ENCODE assay signal across 26 cellular contexts in the genomic region with DNA sequence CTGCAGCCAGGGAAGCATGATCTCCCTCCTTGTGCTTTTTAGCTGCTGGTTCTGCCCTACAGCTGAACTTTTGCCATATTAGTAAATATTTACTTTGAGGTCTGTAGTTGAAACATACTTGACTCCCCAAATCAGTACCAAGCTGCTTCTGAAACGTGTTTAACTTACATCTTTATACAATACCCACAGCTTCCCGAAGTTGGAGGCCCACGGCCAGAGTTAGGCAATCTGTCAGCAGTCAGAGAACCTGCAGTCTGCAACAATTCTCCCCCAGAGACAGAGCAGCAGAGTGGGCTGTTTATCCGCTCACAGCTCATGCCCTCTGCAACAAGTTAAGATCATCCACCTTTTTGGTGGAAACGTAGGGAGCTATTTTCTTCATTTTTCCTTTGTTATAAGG. TPM values are rescaled to one million over a fixed set of nuclear protein-coding genes. Genes with fewer than 3 reads are reported as not detected.
DNase-seq lines count a peak whose midpoint lies in the region; ATAC-seq, FAIRE-seq and TF ChIP-seq lines count a peak whose summit lies in the region.
"Had no signal": no experiment of that assay in that cellular context is flagged by ENCODE, and none has a peak within 500 bp of the region (broad histone marks: within the 10 kb centered on the region; RNA-seq: fewer than 3 reads in every experiment).

No MANE protein-coding gene starts in this region.

- no peak overlapping the region for H3K23ac ChIP-seq in neuronal stem cell (ENCODE audit: low read depth, low read length, poor library complexity)

- H2AK5ac ChIP-seq in neuronal stem cell (ENCODE audit: low read depth, low read length) = no peak overlapping the region

- FAIRE-seq in HepG2 (lab: Jason Lieb, UNC) = no peak
- FAIRE-seq: GM12878 had no signal

- H3K9me3 ChIP-seq in HepG2 (ENCODE audit: low read length) = no peaks in the 10 kb centered on the region
- H3K9me3 ChIP-seq in right lobe of liver = no peaks in the 10 kb centered on the region
- H3K9me3 ChIP-seq in neuronal stem cell (replicated peaks in 1 of 2; ENCODE audit: control insufficient read depth in 2 of 2, insufficient read depth in 1 of 2, low read depth in 1 of 2, low read length in 2 of 2) = no peaks in the 10 kb centered on the region

- H3K79me2 ChIP-seq in HepG2 (ENCODE audit: insufficient read depth, low read length) = no peaks in the 10 kb centered on the region

- no peak for TF ChIP-seq CTCF in HepG2 (CRISPR knock-in tag; IDR thresholded peaks at IDR 0.05)
- no peak for TF ChIP-seq CTCF in right lobe of liver (IDR thresholded peaks at IDR 0.05)

- WGBS in HepG2 (ENCODE audit: low lambda C conversion rate) = 0% methylated on average over 5 of the region's 5 CpGs
- WGBS in right lobe of liver (ENCODE audit: insufficient coverage, low coverage, low lambda C conversion rate, missing lambda C conversion rate) = 35% methylated on average over 5 of the region's 5 CpGs
- no CpG with 5 or more reads among the region's 5 CpGs for WGBS in neuronal stem cell (ENCODE audit: extremely low coverage in 2 of 2, insufficient read length in 2 of 2, insufficient replicate concordance in 1 of 2), 2 donors

- no peak overlapping the region for H2BK15ac ChIP-seq in neuronal stem cell (ENCODE audit: low read length)

- H3K9ac ChIP-seq in HepG2 (ENCODE audit: insufficient read depth, low read depth, low read length) = no peak overlapping the region
- H3K9ac ChIP-seq in neuronal stem cell (ENCODE audit: low read depth, low read length, poor library complexity) = no peak overlapping the region
- H3K9ac ChIP-seq: KMS-11 had no signal

- no peak overlapping the region for H3K27ac ChIP-seq in HepG2 (ENCODE audit: extremely low read length, insufficient read depth, low read length)
- H3K27ac ChIP-seq in right lobe of liver = no peak overlapping the region
- H3K27ac ChIP-seq in neuronal stem cell (replicated peaks; ENCODE audit: low read length) = no peak overlapping the region
- H3K27ac ChIP-seq: KMS-11 had no signal

- no peak overlapping the region for H2BK5ac ChIP-seq in neuronal stem cell (ENCODE audit: low read length)

- H3K4me1 ChIP-seq in HepG2 (ENCODE audit: insufficient read depth, low read length) (no peaks in the 10 kb centered on the region), right lobe of liver (peaks cover 0 to 3% (median 0%) of the 10 kb centered on the region in 4 donors), neuronal stem cell (ENCODE audit: control insufficient read depth in 2 of 2, insufficient read depth in 1 of 2, low read depth in 1 of 2, low read length in 2 of 2) (peaks cover 7 to 10% of the 10 kb centered on the region in 2 donors)

- intact Hi-C loops in HepG2 (cut with micrococcal nuclease; ENCODE audit: unreplicated experiment) = loop anchor here (10.0 kb wide), 1 partner anchor 292 kb away; no protein-coding TSS in a partner anchor
- intact Hi-C loops in right lobe of liver (cut with DNase I) = no loop called here

- no peak overlapping the region for H4K8ac ChIP-seq in neuronal stem cell (ENCODE audit: low read depth, low read length)

- H3K27me3 ChIP-seq in HepG2 (ENCODE audit: control insufficient read depth in 1 of 2, insufficient read depth in 2 of 2, low read length in 2 of 2) = peaks cover 5 to 28% of the 10 kb centered on the region in 2 experiments
- no peaks in the 10 kb centered on the region for H3K27me3 ChIP-seq in right lobe of liver
- H3K27me3 ChIP-seq in neuronal stem cell (ENCODE audit: control insufficient read depth in 3 of 3, insufficient read depth in 3 of 3, low read depth in 1 of 3, low read length in 3 of 3) = peaks cover 0 to 40% (median 29%) of the 10 kb centered on the region in 3 experiments

- H3K36me3 ChIP-seq in HepG2 (replicated peaks in 1 of 2; ENCODE audit: control insufficient read depth in 1 of 2, insufficient read depth in 2 of 2, low read length in 2 of 2) (no peaks in the 10 kb centered on the region), right lobe of liver (no peaks in the 10 kb centered on the region), neuronal stem cell (replicated peaks in 1 of 2; ENCODE audit: control insufficient read depth in 2 of 2, insufficient read depth in 2 of 2, low read length in 2 of 2) (peaks cover 0 to 2% of the 10 kb centered on the region in 2 donors)

- H3K4ac ChIP-seq in neuronal stem cell (ENCODE audit: low read length) = no peak overlapping the region

- TF ChIP-seq EP300 in HepG2 (IDR thresholded peaks at IDR 0.05; ENCODE audit: low read depth in 2 of 2, low read length in 2 of 2) = no peak
- TF ChIP-seq EP300 in HepG2 (CRISPR knock-in tag; IDR thresholded peaks at IDR 0.05; ENCODE audit: borderline replicate concordance) = no peak

- no peak overlapping the region for H3K18ac ChIP-seq in neuronal stem cell (ENCODE audit: low read length)

- H4K20me1 ChIP-seq in HepG2 (ENCODE audit: insufficient read depth, low read length) = no peaks in the 10 kb centered on the region

- H3K79me1 ChIP-seq in neuronal stem cell (ENCODE audit: low read depth, low read length) = no peaks in the 10 kb centered on the region

- TF ChIP-seq POLR2A in HepG2 (IDR thresholded peaks at IDR 0.05; ENCODE audit: insufficient read depth in 1 of 2, low read depth in 2 of 2, low read length in 2 of 2) (no peak), right lobe of liver (IDR thresholded peaks at IDR 0.05) (no peak)

- BruUV-seq in HepG2 (replicated peaks; lab: Mats Ljungman, UMichigan) = no TSS peak

- H2BK120ac ChIP-seq in neuronal stem cell (ENCODE audit: low read depth, low read length) = no peak overlapping the region

- H3K4me2 ChIP-seq in HepG2 (ENCODE audit: low read depth, low read length) (no peak overlapping the region), neuronal stem cell (ENCODE audit: insufficient read depth, low read length, poor library complexity, severe bottlenecking) (no peak overlapping the region)
- H3K4me2 ChIP-seq: KMS-11 had no signal

- ATAC-seq in HepG2 (peak; percentile 19; the same call in 1 of the 3 replicates), right lobe of liver (no peak), HG03571 (IDR thresholded peaks at IDR 0.05; ENCODE audit: unreplicated experiment) (no peak)
- ATAC-seq: GM12878, PC-3, T-cell had no signal

- in situ Hi-C loops in HepG2 (cut with HindIII; ENCODE audit: extremely low pct_ligation_motif_present, low pct_unique_long_range_greater_than_20kb) = loop anchor here (10.0 to 25.0 kb wide), 2 partner anchors 268 to 780 kb away; no protein-coding TSS in a partner anchor

- CTCF ChIA-PET in HepG2 (lab: Yijun Ruan, JAX; ENCODE audit: low intra/inter-chr PET ratio, low total read pairs) = no interaction called here

- no peak overlapping the region for H3K14ac ChIP-seq in neuronal stem cell (ENCODE audit: low read length)

- no peak overlapping the region for H2BK12ac ChIP-seq in neuronal stem cell (ENCODE audit: low read length)

- no peak for TF ChIP-seq RAD21 in HepG2 (CRISPR knock-in tag; IDR thresholded peaks at IDR 0.05)

- H3K4me3 ChIP-seq in HepG2 (replicated peaks in 1 of 3; ENCODE audit: insufficient read depth in 1 of 3, low read depth in 2 of 3, low read length in 3 of 3) = no peak overlapping the region
- H3K4me3 ChIP-seq in right lobe of liver = no peak overlapping the region
- no peak overlapping the region for H3K4me3 ChIP-seq in neuronal stem cell (ENCODE audit: low read length in 2 of 2)
- H3K4me3 ChIP-seq: GM12878 had no signal

- no peak overlapping the region for H2AFZ ChIP-seq in HepG2 (ENCODE audit: low read length)
- H2AFZ ChIP-seq in neuronal stem cell (ENCODE audit: low read length) = peak overlapping the region; percentile 54

- peak; percentile 7 for DNase-seq in DMS79 treated with DMSO at 0.1 percent for 48 hours (lab: John Stamatoyannopoulos, UW)
- DNase-seq in DMS79 (lab: John Stamatoyannopoulos, UW) = no peak
- no peak for DNase-seq in HepG2 (ENCODE audit: low spot score)
- DNase-seq in right lobe of liver = no peak
- no peak for DNase-seq in neuronal stem cell (ENCODE audit: low spot score)
- no peak for DNase-seq in COLO668 (lab: John Stamatoyannopoulos, UW; ENCODE audit: unreplicated experiment)
- DNase-seq in NCI-H1694 (lab: John Stamatoyannopoulos, UW) = no peak
- DNase-seq: 8988T, ACHN, DMS153, EL, GDM1, GOT3, HCEC 1CT, NCI-H1048, NCI-H1436, NCI-H187 treated with DMSO at 0.1 percent for 48 hours, NCI-H510A, NCI-H69, PC-3, T-cell had no signal

- no peak overlapping the region for H4K91ac ChIP-seq in neuronal stem cell (ENCODE audit: low read depth, low read length, poor library complexity)

- POLR2A ChIA-PET in HepG2 (lab: Yijun Ruan, JAX) = no interaction called here

TF ChIP-seq in HepG2, 621 proteins besides CTCF, POLR2A, EP300 and RAD21 (continues in another document):
- TF ChIP-seq LCORL (IDR thresholded peaks at IDR 0.05) (no peak), LCORL (CRISPR knock-in tag; IDR thresholded peaks at IDR 0.05) (no peak), SP5 (CRISPR knock-in tag; IDR thresholded peaks at IDR 0.05; ENCODE audit: borderline replicate concordance, low read depth) (no peak)

RNA-seq across cellular contexts. Expression of a gene that starts 1.5 kb away (rescaled TPM):
- total RNA-seq in HepG2 (2016; rRNA removed; fragmentation: Illumina TruSeq; extraction: Trizol) (0.02 TPM in 1 of 2 replicates, not detected in the other), right lobe of liver (1 to 10 TPM in 2 of 6 experiments, under 1 TPM in 4; 0.61 to 8.8 (median 0.77) TPM)
- not detected in 2 replicates for total RNA-seq in HepG2 (2016; cell fraction: cytosol; rRNA removed; fragmentation: Illumina TruSeq; extraction: Trizol; ENCODE audit: low read depth)
- not detected in 2 replicates for total RNA-seq in HepG2 (2016; cell fraction: insoluble cytoplasmic fraction; rRNA removed; fragmentation: Illumina TruSeq; extraction: Trizol)
- total RNA-seq in HepG2 (2016; cell fraction: membrane; rRNA removed; fragmentation: Illumina TruSeq; extraction: Trizol) = not detected in 2 replicates
- total RNA-seq in HepG2 (2016; cell fraction: nucleus; rRNA removed; fragmentation: Illumina TruSeq; extraction: Trizol) = not detected in 2 replicates
- polyA plus RNA-seq in HepG2 (2011; rRNA removed) = 0.03 TPM in 1 of 2 replicates, not detected in the other
- not detected in 2 replicates for polyA plus RNA-seq in HepG2 (2011; cell fraction: cytosol; rRNA removed)
- polyA plus RNA-seq in HepG2 (2011; cell fraction: nucleus; rRNA removed) = not detected in 2 replicates
- polyA plus RNA-seq in HepG2 (2012) = 0.03 TPM in 1 of 2 replicates, not detected in the other
- polyA plus RNA-seq in HepG2 (2016; cell fraction: cytosol; fragmentation: Illumina TruSeq; extraction: Trizol; ENCODE audit: low read depth) = not detected in 2 replicates
- polyA plus RNA-seq in HepG2 (2016; cell fraction: insoluble cytoplasmic fraction; fragmentation: Illumina TruSeq; extraction: Trizol; ENCODE audit: low read depth) = not detected in 2 replicates
- not detected in 2 replicates for polyA plus RNA-seq in HepG2 (2016; cell fraction: membrane; fragmentation: Illumina TruSeq; extraction: Trizol; ENCODE audit: low read depth)
- polyA plus RNA-seq in HepG2 (2016; cell fraction: nucleus; fragmentation: Illumina TruSeq; extraction: Trizol; ENCODE audit: insufficient read depth, low read depth) = not detected in 2 replicates
- not detected in 2 replicates for polyA minus RNA-seq in HepG2 (2011; rRNA and poly(A)+ RNA removed; ENCODE audit: low replicate concordance)
- not detected in 2 replicates for polyA minus RNA-seq in HepG2 (2011; cell fraction: cytosol; rRNA and poly(A)+ RNA removed)
- not detected in 2 replicates for polyA minus RNA-seq in HepG2 (2011; cell fraction: nucleus; rRNA and poly(A)+ RNA removed)
- 0.10 TPM for polyA plus RNA-seq in neuronal stem cell (2013, experiment 1 of 2)
- 0.12 TPM for polyA plus RNA-seq in neuronal stem cell (2013, experiment 2 of 2)
- total RNA-seq: GM12878, T-cell had no signal
- polyA plus RNA-seq: BJ, IgD-negative memory B cell had no signal
